ENCODE assay signal across 8 cellular contexts in genomic region chr10:15168781-15169554, GRCh38. TPM values are rescaled to one million over a fixed set of nuclear protein-coding genes. Genes with fewer than 3 reads are reported as not detected.
DNase-seq lines count a peak whose midpoint lies in the region; ATAC-seq and TF ChIP-seq lines count a peak whose summit lies in the region.

No MANE protein-coding gene starts in this region.

- intact Hi-C loops in dorsolateral prefrontal cortex (cut with DNase I): loop anchor here (5.0 to 10.0 kb wide), 6 partner anchors 64 to 292 kb away; partner anchors contain the start of genes FAM171A1 (in 2 of the 2), MEIG1 (in 2 of the 2), RPP38 (in 1 of the 2) and SUV39H2 (in 1 of the 2)

- CTCF ChIA-PET in activated CD8-positive, alpha-beta T cell treated with anti-CD3 and anti-CD28 coated beads, Interleukin-2, amount 10 ng/mL, durations not matched to agents 7 days and 5 days (lab: Charles Lee): interaction anchor here (0.7 to 1.8 kb wide), 7 partner anchors 16 to 70 kb away, joined by 3 to 7 read pairs (median 3); no protein-coding TSS in a partner anchor

- POLR2A ChIA-PET in activated CD8-positive, alpha-beta T cell treated with anti-CD3 and anti-CD28 coated beads, Interleukin-2, amount 10 ng/mL, durations not matched to agents 7 days and 5 days (lab: Charles Lee): interaction anchor here (0.6 to 1.4 kb wide), 9 partner anchors 28 to 984 kb away, joined by 3 to 8 read pairs (median 3); partner anchors contain the start of gene MEIG1

- WGBS in lung, 2 donors: 12 to 17% methylated on average over 35 to 42 of the region's 45 CpGs

- peaks cover 21% of the 10 kb centered on the region for H3K27me3 ChIP-seq in BLaER1
- H3K27me3 ChIP-seq in dorsolateral prefrontal cortex: no peaks in the 10 kb centered on the region
- no peaks in the 10 kb centered on the region for H3K27me3 ChIP-seq in lung (ENCODE audit: control insufficient read depth, insufficient read depth)

- TF ChIP-seq CTCF in dorsolateral prefrontal cortex (IDR thresholded peaks at IDR 0.05 in 54 of 56, conservative IDR thresholded peaks at IDR 0.05 in 2 of 56; ENCODE audit: low read depth in 1 of 56, partially characterized antibody in 56 of 56): no peak
- TF ChIP-seq CTCF in lung (IDR thresholded peaks at IDR 0.05; ENCODE audit: control extremely low read depth, extremely low read depth): no peak

- H3K27me3 Mint-ChIP-seq in activated CD8-positive, alpha-beta T cell treated with anti-CD3 and anti-CD28 coated beads, Interleukin-2, amount 10 ng/mL, durations not matched to agents 7 days and 5 days (ENCODE audit: low read depth): no peaks in the 10 kb centered on the region

- DNase-seq in NCI-H774 (lab: John Stamatoyannopoulos, UW): peak; percentile 88
- DNase-seq in activated CD8-positive, alpha-beta T cell treated with anti-CD3 and anti-CD28 coated beads, Interleukin-2, amount 10 ng/mL, durations not matched to agents 7 days and 5 days: peak; percentile 98
- DNase-seq in dorsolateral prefrontal cortex: peak; percentile 91 to 97 (median 94)
- DNase-seq in lung (ENCODE audit: low spot score): peak; percentile 97
- peak; percentile 94 to 96 (median 94) for DNase-seq in stimulated activated CD4-positive, alpha-beta T cell treated with anti-CD3 and anti-CD28 coated beads, TNF-alpha, amount 100 ng/mL, for 24 hours (ENCODE audit: low read depth in 3 of 3)

- H3K4me1 ChIP-seq in BLaER1: peaks cover 35% of the 10 kb centered on the region
- H3K4me1 ChIP-seq in lung (ENCODE audit: control insufficient read depth in 2 of 2, insufficient read depth in 2 of 2, low read length in 2 of 2): peaks cover 3 to 4% of the 10 kb centered on the region in 2 donors

- H3K4me3 Mint-ChIP-seq in activated CD8-positive, alpha-beta T cell treated with anti-CD3 and anti-CD28 coated beads, Interleukin-2, amount 10 ng/mL, durations not matched to agents 7 days and 5 days: peak overlapping the region; percentile 72

- H3K4me2 ChIP-seq in BLaER1: peak overlapping the region; percentile 85

- H3K9me3 Mint-ChIP-seq in activated CD8-positive, alpha-beta T cell treated with anti-CD3 and anti-CD28 coated beads, Interleukin-2, amount 10 ng/mL, durations not matched to agents 7 days and 5 days (ENCODE audit: insufficient read depth): no peaks in the 10 kb centered on the region

- H3K27ac ChIP-seq in BLaER1 (0 out of 2 replicates have a peak overlapping the region, but pooled peaks have one; percentile 41), dorsolateral prefrontal cortex (peak overlapping the region in 53 of 59 donors; percentile 7 to 88 (median 70)), lung (ENCODE audit: low read depth in 1 of 2, low read length in 1 of 2) (peak overlapping the region; percentile 36 to 60)

- H3K27ac Mint-ChIP-seq in activated CD8-positive, alpha-beta T cell treated with anti-CD3 and anti-CD28 coated beads, Interleukin-2, amount 10 ng/mL, durations not matched to agents 7 days and 5 days: peak overlapping the region; percentile 89

- H4K20me1 ChIP-seq in BLaER1: peaks cover 18% of the 10 kb centered on the region

- no peak overlapping the region for H3K9ac ChIP-seq in BLaER1

- no peaks in the 10 kb centered on the region for H3K9me3 ChIP-seq in BLaER1
- H3K9me3 ChIP-seq in lung (ENCODE audit: control insufficient read depth in 2 of 2, insufficient read depth in 1 of 2, low read length in 1 of 2): no peaks in the 10 kb centered on the region

- ATAC-seq in GM19351 (IDR thresholded peaks at IDR 0.05; ENCODE audit: unreplicated experiment) (peak; percentile 50), HG03469 (IDR thresholded peaks at IDR 0.05; ENCODE audit: unreplicated experiment) (peak; percentile 35), lung (ENCODE audit: insufficient read depth, low FRiP score) (peak; percentile 92)
- ATAC-seq in activated CD8-positive, alpha-beta T cell treated with anti-CD3 and anti-CD28 coated beads, Interleukin-2, amount 10 ng/mL, durations not matched to agents 7 days and 5 days: peak; percentile 64

- H3K36me3 ChIP-seq in BLaER1 (no peaks in the 10 kb centered on the region), lung (ENCODE audit: control insufficient read depth in 2 of 2, insufficient read depth in 2 of 2, low read length in 2 of 2) (no peaks in the 10 kb centered on the region)

- H3K36me3 Mint-ChIP-seq in activated CD8-positive, alpha-beta T cell treated with anti-CD3 and anti-CD28 coated beads, Interleukin-2, amount 10 ng/mL, durations not matched to agents 7 days and 5 days (ENCODE audit: low read depth): peaks cover 9% of the 10 kb centered on the region

- H3K4me3 ChIP-seq in BLaER1 (peak overlapping the region; percentile 26; the same call in 1 of the 2 replicates), dorsolateral prefrontal cortex (peak overlapping the region in 53 of 59 donors; percentile 3 to 99 (median 42)), lung (no peak overlapping the region)

- peaks cover 59% of the 10 kb centered on the region for H3K4me1 Mint-ChIP-seq in activated CD8-positive, alpha-beta T cell treated with anti-CD3 and anti-CD28 coated beads, Interleukin-2, amount 10 ng/mL, durations not matched to agents 7 days and 5 days (ENCODE audit: low read depth)

RNA-seq across cellular contexts. Expression of gene NMT2, which starts 0.5 kb away (rescaled TPM):
- total RNA-seq in activated CD8-positive, alpha-beta T cell treated with anti-CD3 and anti-CD28 coated beads, Interleukin-2, amount 10 ng/mL, durations not matched to agents 7 days and 5 days: 10 to 100 TPM; 30.2 to 36.5 TPM
- 10 to 100 TPM; 20.0 to 80.1 (median 46.6) TPM for total RNA-seq in dorsolateral prefrontal cortex
- total RNA-seq in lung: 10 to 100 TPM in 1 of 2 donors, 1 to 10 TPM in 1; 9.2 to 20.0 TPM
- 1 to 10 TPM; 3.5 to 3.6 TPM for polyA plus RNA-seq in lung

Comparison
In these comparisons a context has a peak if more than half of its experiments do, and no peak if none do; other contexts are left out.
1. ATAC-seq: peak in every context shown above with its lines; median percentile 92 in lung; 64 in activated CD8-positive, alpha-beta T cell treated with anti-CD3 and anti-CD28 coated beads, Interleukin-2, amount 10 ng/mL, durations not matched to agents 7 days and 5 days; 50 in GM19351; 35 in HG03469.